ENCODE assay signal across 1 cellular context in the genomic region with DNA sequence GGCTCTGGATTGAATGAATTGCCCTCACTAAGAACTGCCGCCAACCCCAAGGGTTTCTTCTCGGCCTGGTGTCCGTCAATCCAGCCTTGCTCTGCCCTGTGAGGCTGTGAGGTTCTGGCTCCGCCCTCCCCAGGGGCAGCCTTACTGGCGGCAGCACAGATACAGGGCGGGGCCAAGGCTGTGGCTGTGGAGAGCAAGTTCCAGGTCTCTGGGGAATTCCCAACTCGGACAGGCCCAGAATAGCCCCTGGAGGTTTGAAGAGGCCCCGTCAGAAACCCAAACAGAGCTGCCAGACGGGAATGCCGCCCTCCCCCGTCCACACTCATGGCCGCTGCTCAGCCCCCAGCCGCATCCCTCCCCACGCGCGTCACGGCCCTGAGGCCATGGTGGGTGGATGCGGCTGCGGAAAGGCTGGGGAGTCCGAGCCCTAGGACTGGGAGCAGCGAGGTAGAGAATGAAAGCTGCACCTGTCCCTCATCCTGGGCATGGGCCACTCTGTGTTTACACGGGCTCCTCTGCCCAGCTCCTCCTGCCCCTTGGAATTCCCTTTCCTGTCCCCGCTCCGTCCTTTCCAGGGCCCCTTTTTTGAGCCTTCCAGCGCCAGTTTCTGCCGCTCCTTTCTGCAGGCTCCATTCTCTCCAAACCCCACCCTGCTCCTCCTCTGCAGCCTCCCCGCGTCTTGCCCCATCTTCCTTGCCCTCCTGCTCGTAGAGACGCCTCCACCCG.
TF ChIP-seq lines count a peak whose summit lies in the region.

No MANE protein-coding gene starts in this region.

TF ChIP-seq in HepG2, 621 proteins besides CTCF, POLR2A, EP300 and RAD21 (continued from another document and continues in another):
- TF ChIP-seq ZFP36 (IDR thresholded peaks at IDR 0.05; ENCODE audit: borderline replicate concordance, low read depth, low read length, partially characterized antibody) = no peak
- peak; percentile 92 for TF ChIP-seq MEF2D (CRISPR knock-in tag; IDR thresholded peaks at IDR 0.05)
- TF ChIP-seq MXD4 (CRISPR knock-in tag; IDR thresholded peaks at IDR 0.05) = peak; percentile 83; the same call in 1 of the 2 replicates
- TF ChIP-seq RARA (CRISPR knock-in tag; IDR thresholded peaks at IDR 0.05) = no peak
- TF ChIP-seq NR2F6 (IDR thresholded peaks at IDR 0.05) = 0 out of 2 replicates have a peak, but pooled peaks have one; percentile 8
- no peak for TF ChIP-seq NR2F6 (CRISPR knock-in tag; IDR thresholded peaks at IDR 0.05)
- TF ChIP-seq ZNF766 (CRISPR knock-in tag; IDR thresholded peaks at IDR 0.05; ENCODE audit: borderline replicate concordance) = no peak
- TF ChIP-seq ZNF891 (CRISPR knock-in tag; IDR thresholded peaks at IDR 0.05) = peak; percentile 14; the same call in 1 of the 2 replicates
- TF ChIP-seq ZSCAN30 (CRISPR knock-in tag; IDR thresholded peaks at IDR 0.05) = 0 out of 2 replicates have a peak, but pooled peaks have one; percentile 71
- 0 out of 2 replicates have a peak, but pooled peaks have one; percentile 82 for TF ChIP-seq ZNF326 (CRISPR knock-in tag; IDR thresholded peaks at IDR 0.05; ENCODE audit: borderline replicate concordance)
- no peak for TF ChIP-seq FOXJ3 (CRISPR knock-in tag; IDR thresholded peaks at IDR 0.05; ENCODE audit: borderline replicate concordance)
- peak; percentile 87 for TF ChIP-seq SALL2 (CRISPR knock-in tag; IDR thresholded peaks at IDR 0.05)
- TF ChIP-seq, protein P1, sequence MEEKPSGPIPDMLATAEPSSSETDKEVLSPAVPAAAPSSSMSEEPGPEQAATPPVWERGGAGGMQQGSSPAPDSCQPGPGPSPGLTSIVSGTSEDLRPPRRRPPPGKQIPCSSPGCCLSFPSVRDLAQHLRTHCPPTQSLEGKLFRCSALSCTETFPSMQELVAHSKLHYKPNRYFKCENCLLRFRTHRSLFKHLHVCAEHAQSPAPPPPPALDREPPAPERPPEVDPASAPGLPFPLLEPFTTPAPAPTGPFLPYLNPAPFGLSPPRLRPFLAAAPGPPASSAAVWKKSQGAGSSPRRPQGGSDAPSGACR (CRISPR knock-in tag; IDR thresholded peaks at IDR 0.05) = no peak
- TF ChIP-seq, protein P2, sequence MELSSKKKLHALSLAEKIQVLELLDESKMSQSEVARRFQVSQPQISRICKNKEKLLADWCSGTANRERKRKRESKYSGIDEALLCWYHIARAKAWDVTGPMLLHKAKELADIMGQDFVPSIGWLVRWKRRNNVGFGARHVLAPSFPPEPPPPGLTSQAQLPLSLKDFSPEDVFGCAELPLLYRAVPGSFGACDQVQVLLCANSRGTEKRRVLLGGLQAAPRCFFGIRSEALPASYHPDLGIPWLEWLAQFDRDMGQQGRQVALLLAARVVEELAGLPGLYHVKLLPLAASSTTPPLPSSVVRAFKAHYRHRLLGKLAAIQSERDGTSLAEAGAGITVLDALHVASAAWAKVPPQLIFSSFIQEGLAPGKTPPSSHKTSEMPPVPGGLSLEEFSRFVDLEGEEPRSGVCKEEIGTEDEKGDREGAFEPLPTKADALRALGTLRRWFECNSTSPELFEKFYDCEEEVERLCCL (CRISPR knock-in tag; IDR thresholded peaks at IDR 0.05; ENCODE audit: borderline replicate concordance) = no peak
- TF ChIP-seq ZFP90 (CRISPR knock-in tag; IDR thresholded peaks at IDR 0.05; ENCODE audit: borderline replicate concordance) = 0 out of 2 replicates have a peak, but pooled peaks have one; percentile 65
- no peak for TF ChIP-seq ARNTL (CRISPR knock-in tag; IDR thresholded peaks at IDR 0.05)
- no peak for TF ChIP-seq ZNF629 (CRISPR knock-in tag; conservative IDR thresholded peaks at IDR 0.05)
- no peak for TF ChIP-seq ZNF234 (CRISPR knock-in tag; conservative IDR thresholded peaks at IDR 0.05)
- peak; percentile 36; the same call in 1 of the 2 replicates for TF ChIP-seq ZNF703 (CRISPR knock-in tag; IDR thresholded peaks at IDR 0.05; ENCODE audit: borderline replicate concordance)
- no peak for TF ChIP-seq SMARCE1 (IDR thresholded peaks at IDR 0.05; ENCODE audit: borderline replicate concordance)
- peak; percentile 35; the same call in 1 of the 2 replicates for TF ChIP-seq DR1 (CRISPR knock-in tag; IDR thresholded peaks at IDR 0.05)
- TF ChIP-seq XBP1 (CRISPR knock-in tag; IDR thresholded peaks at IDR 0.05) = no peak
- no peak for TF ChIP-seq GABPA (IDR thresholded peaks at IDR 0.05; ENCODE audit: low read depth, low read length)
- TF ChIP-seq GABPA (CRISPR knock-in tag; IDR thresholded peaks at IDR 0.05; ENCODE audit: low read depth) = peak; percentile 23; the same call in 1 of the 2 replicates
- peak; percentile 86 for TF ChIP-seq TBX2 (CRISPR knock-in tag; IDR thresholded peaks at IDR 0.05; ENCODE audit: borderline replicate concordance)
- no peak for TF ChIP-seq ZNF878 (CRISPR knock-in tag; IDR thresholded peaks at IDR 0.05)
- TF ChIP-seq, protein P3, sequence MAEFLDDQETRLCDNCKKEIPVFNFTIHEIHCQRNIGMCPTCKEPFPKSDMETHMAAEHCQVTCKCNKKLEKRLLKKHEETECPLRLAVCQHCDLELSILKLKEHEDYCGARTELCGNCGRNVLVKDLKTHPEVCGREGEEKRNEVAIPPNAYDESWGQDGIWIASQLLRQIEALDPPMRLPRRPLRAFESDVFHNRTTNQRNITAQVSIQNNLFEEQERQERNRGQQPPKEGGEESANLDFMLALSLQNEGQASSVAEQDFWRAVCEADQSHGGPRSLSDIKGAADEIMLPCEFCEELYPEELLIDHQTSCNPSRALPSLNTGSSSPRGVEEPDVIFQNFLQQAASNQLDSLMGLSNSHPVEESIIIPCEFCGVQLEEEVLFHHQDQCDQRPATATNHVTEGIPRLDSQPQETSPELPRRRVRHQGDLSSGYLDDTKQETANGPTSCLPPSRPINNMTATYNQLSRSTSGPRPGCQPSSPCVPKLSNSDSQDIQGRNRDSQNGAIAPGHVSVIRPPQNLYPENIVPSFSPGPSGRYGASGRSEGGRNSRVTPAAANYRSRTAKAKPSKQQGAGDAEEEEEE (CRISPR knock-in tag; IDR thresholded peaks at IDR 0.05; ENCODE audit: borderline replicate concordance) = no peak
- peak; percentile 30 for TF ChIP-seq SKI (IDR thresholded peaks at IDR 0.05; ENCODE audit: partially characterized antibody)
- no peak for TF ChIP-seq TBX3 (IDR thresholded peaks at IDR 0.05; ENCODE audit: borderline replicate concordance)
- TF ChIP-seq ARHGAP35 (CRISPR knock-in tag; IDR thresholded peaks at IDR 0.05; ENCODE audit: borderline replicate concordance) = peak; percentile 78; the same call in 1 of the 2 replicates
- TF ChIP-seq ZBTB1 (CRISPR knock-in tag; IDR thresholded peaks at IDR 0.05; ENCODE audit: borderline replicate concordance) = 0 out of 2 replicates have a peak, but pooled peaks have one; percentile 20
- TF ChIP-seq ZNF777 (CRISPR knock-in tag; IDR thresholded peaks at IDR 0.05) = peak; percentile 53; the same call in 1 of the 2 replicates
- no peak for TF ChIP-seq ASH2L (IDR thresholded peaks at IDR 0.05; ENCODE audit: insufficient read length, low read depth, low read length)
- peak; percentile 37; the same call in 1 of the 2 replicates for TF ChIP-seq IRF2 (CRISPR knock-in tag; IDR thresholded peaks at IDR 0.05)
- TF ChIP-seq ZNF7 (CRISPR knock-in tag; IDR thresholded peaks at IDR 0.05) = no peak
- no peak for TF ChIP-seq NFIB (CRISPR knock-in tag; IDR thresholded peaks at IDR 0.05; ENCODE audit: borderline replicate concordance)
- TF ChIP-seq, protein P4, sequence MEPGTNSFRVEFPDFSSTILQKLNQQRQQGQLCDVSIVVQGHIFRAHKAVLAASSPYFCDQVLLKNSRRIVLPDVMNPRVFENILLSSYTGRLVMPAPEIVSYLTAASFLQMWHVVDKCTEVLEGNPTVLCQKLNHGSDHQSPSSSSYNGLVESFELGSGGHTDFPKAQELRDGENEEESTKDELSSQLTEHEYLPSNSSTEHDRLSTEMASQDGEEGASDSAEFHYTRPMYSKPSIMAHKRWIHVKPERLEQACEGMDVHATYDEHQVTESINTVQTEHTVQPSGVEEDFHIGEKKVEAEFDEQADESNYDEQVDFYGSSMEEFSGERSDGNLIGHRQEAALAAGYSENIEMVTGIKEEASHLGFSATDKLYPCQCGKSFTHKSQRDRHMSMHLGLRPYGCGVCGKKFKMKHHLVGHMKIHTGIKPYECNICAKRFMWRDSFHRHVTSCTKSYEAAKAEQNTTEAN (CRISPR knock-in tag; conservative IDR thresholded peaks at IDR 0.05) = peak; percentile 33; the same call in 1 of the 2 replicates
- TF ChIP-seq EZH2 (conservative IDR thresholded peaks at IDR 0.05; ENCODE audit: low read depth, low read length) = no peak
- no peak for TF ChIP-seq ZNF841 (CRISPR knock-in tag; IDR thresholded peaks at IDR 0.05; ENCODE audit: borderline replicate concordance)
- TF ChIP-seq CC2D1A (CRISPR knock-in tag; IDR thresholded peaks at IDR 0.05) = no peak
- TF ChIP-seq, protein P5, sequence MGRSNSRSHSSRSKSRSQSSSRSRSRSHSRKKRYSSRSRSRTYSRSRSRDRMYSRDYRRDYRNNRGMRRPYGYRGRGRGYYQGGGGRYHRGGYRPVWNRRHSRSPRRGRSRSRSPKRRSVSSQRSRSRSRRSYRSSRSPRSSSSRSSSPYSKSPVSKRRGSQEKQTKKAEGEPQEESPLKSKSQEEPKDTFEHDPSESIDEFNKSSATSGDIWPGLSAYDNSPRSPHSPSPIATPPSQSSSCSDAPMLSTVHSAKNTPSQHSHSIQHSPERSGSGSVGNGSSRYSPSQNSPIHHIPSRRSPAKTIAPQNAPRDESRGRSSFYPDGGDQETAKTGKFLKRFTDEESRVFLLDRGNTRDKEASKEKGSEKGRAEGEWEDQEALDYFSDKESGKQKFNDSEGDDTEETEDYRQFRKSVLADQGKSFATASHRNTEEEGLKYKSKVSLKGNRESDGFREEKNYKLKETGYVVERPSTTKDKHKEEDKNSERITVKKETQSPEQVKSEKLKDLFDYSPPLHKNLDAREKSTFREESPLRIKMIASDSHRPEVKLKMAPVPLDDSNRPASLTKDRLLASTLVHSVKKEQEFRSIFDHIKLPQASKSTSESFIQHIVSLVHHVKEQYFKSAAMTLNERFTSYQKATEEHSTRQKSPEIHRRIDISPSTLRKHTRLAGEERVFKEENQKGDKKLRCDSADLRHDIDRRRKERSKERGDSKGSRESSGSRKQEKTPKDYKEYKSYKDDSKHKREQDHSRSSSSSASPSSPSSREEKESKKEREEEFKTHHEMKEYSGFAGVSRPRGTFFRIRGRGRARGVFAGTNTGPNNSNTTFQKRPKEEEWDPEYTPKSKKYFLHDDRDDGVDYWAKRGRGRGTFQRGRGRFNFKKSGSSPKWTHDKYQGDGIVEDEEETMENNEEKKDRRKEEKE (IDR thresholded peaks at IDR 0.05) = no peak
- TF ChIP-seq, protein P6, sequence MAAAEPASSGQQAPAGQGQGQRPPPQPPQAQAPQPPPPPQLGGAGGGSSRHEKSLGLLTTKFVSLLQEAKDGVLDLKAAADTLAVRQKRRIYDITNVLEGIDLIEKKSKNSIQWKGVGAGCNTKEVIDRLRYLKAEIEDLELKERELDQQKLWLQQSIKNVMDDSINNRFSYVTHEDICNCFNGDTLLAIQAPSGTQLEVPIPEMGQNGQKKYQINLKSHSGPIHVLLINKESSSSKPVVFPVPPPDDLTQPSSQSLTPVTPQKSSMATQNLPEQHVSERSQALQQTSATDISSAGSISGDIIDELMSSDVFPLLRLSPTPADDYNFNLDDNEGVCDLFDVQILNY (CRISPR knock-in tag; conservative IDR thresholded peaks at IDR 0.05) = no peak
- no peak for TF ChIP-seq ZNF138 (CRISPR knock-in tag; IDR thresholded peaks at IDR 0.05; ENCODE audit: low read depth)
- no peak for TF ChIP-seq ZNF382 (CRISPR knock-in tag; IDR thresholded peaks at IDR 0.05; ENCODE audit: borderline replicate concordance)
- peak; percentile 93 for TF ChIP-seq TAF15 (IDR thresholded peaks at IDR 0.05; ENCODE audit: low read depth, low read length, poor library complexity, severe bottlenecking)
- TF ChIP-seq ZNF879 (CRISPR knock-in tag; IDR thresholded peaks at IDR 0.05) = no peak
- no peak for TF ChIP-seq RARG (CRISPR knock-in tag; IDR thresholded peaks at IDR 0.05; ENCODE audit: low read depth)
- TF ChIP-seq HDAC2 (CRISPR knock-in tag; IDR thresholded peaks at IDR 0.05) = peak; percentile 75
- peak; percentile 81 for TF ChIP-seq NFYB (CRISPR knock-in tag; IDR thresholded peaks at IDR 0.05)
- TF ChIP-seq, protein P7, sequence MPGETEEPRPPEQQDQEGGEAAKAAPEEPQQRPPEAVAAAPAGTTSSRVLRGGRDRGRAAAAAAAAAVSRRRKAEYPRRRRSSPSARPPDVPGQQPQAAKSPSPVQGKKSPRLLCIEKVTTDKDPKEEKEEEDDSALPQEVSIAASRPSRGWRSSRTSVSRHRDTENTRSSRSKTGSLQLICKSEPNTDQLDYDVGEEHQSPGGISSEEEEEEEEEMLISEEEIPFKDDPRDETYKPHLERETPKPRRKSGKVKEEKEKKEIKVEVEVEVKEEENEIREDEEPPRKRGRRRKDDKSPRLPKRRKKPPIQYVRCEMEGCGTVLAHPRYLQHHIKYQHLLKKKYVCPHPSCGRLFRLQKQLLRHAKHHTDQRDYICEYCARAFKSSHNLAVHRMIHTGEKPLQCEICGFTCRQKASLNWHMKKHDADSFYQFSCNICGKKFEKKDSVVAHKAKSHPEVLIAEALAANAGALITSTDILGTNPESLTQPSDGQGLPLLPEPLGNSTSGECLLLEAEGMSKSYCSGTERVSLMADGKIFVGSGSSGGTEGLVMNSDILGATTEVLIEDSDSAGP (CRISPR knock-in tag; IDR thresholded peaks at IDR 0.05; ENCODE audit: borderline replicate concordance) = peak; percentile 83; the same call in 1 of the 2 replicates
- TF ChIP-seq, protein P8, sequence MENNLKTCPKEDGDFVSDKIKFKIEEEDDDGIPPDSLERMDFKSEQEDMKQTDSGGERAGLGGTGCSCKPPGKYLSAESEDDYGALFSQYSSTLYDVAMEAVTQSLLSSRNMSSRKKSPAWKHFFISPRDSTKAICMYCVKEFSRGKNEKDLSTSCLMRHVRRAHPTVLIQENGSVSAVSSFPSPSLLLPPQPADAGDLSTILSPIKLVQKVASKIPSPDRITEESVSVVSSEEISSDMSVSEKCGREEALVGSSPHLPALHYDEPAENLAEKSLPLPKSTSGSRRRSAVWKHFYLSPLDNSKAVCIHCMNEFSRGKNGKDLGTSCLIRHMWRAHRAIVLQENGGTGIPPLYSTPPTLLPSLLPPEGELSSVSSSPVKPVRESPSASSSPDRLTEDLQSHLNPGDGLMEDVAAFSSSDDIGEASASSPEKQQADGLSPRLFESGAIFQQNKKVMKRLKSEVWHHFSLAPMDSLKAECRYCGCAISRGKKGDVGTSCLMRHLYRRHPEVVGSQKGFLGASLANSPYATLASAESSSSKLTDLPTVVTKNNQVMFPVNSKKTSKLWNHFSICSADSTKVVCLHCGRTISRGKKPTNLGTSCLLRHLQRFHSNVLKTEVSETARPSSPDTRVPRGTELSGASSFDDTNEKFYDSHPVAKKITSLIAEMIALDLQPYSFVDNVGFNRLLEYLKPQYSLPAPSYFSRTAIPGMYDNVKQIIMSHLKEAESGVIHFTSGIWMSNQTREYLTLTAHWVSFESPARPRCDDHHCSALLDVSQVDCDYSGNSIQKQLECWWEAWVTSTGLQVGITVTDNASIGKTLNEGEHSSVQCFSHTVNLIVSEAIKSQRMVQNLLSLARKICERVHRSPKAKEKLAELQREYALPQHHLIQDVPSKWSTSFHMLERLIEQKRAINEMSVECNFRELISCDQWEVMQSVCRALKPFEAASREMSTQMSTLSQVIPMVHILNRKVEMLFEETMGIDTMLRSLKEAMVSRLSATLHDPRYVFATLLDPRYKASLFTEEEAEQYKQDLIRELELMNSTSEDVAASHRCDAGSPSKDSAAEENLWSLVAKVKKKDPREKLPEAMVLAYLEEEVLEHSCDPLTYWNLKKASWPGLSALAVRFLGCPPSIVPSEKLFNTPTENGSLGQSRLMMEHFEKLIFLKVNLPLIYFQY (CRISPR knock-in tag; IDR thresholded peaks at IDR 0.05; ENCODE audit: borderline replicate concordance) = peak; percentile 65; the same call in 1 of the 2 replicates
- no peak for TF ChIP-seq ZFP36L2 (CRISPR knock-in tag; IDR thresholded peaks at IDR 0.05)
- TF ChIP-seq SSRP1 (CRISPR knock-in tag; IDR thresholded peaks at IDR 0.05) = peak; percentile 74; the same call in 1 of the 2 replicates
- TF ChIP-seq SCMH1 (CRISPR knock-in tag; IDR thresholded peaks at IDR 0.05; ENCODE audit: borderline replicate concordance) = no peak
